8 cellular contexts compared by ENCODE assay signal in the genomic region with DNA sequence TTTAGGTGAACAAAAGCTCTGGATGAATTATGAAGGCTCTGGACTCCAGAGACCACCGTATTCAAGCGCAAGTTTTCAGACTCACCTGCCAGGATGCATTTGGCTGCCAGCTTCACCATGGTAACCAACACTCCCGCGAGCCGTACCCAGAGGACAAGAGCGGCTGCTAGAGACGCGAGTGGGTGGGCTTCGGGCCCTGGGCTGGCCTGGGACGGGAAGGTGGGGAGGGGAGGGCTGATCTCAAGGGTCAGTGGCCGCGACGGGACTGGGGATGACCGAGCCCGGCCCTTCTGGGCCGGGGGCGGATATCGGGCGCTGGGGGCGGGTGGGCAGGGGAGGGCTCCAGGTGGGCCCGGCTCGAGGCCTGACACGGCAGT. TPM values are rescaled to one million over a fixed set of nuclear protein-coding genes. Genes with fewer than 3 reads are reported as not detected.
A peak's percentile ranks its signal among the peaks of the same experiment; 100 is the strongest.
DNase-seq lines count a peak whose midpoint lies in the region; ATAC-seq and TF ChIP-seq lines count a peak whose summit lies in the region.

No MANE protein-coding gene starts in this region.

- H3K4me3 ChIP-seq in GM06990 (replicated peaks; ENCODE audit: low read depth, low read length) (peak overlapping the region; percentile 90), SK-N-MC (peak overlapping the region; percentile 79), breast epithelium (peak overlapping the region; percentile 91 to 98 (median 93))

- H3K4me1 ChIP-seq in breast epithelium, result peaks cover 0 to 6% of the 10 kb centered on the region in 2 donors

- no peak overlapping the region for H3K27ac ChIP-seq in SK-N-MC
- peak overlapping the region; percentile 87 to 94 for H3K27ac ChIP-seq in breast epithelium

- H3K36me3 ChIP-seq in GM06990 (ENCODE audit: control insufficient read depth, insufficient read depth, low read length) (no peaks in the 10 kb centered on the region; the same call in 1 of the 2 replicates), SK-N-MC (ENCODE audit: insufficient read depth, low read length) (no peaks in the 10 kb centered on the region), breast epithelium (no peaks in the 10 kb centered on the region)

- TF ChIP-seq CTCF in GM06990 (IDR thresholded peaks at IDR 0.05; ENCODE audit: insufficient read depth, low read length, poor library complexity, severe bottlenecking) (no peak), breast epithelium (IDR thresholded peaks at IDR 0.05) (no peak)

- intact Hi-C loops in breast epithelium (cut with DNase I; ENCODE audit: low total_unique reads) (no loop called here), left colon (cut with DNase I, micrococcal nuclease) (no loop called here)

- no peaks in the 10 kb centered on the region for H3K27me3 ChIP-seq in GM06990 (replicated peaks; ENCODE audit: control insufficient read depth, insufficient read depth, low read length)
- no peaks in the 10 kb centered on the region for H3K27me3 ChIP-seq in breast epithelium

- DNase-seq in GM06990 (ENCODE audit: extremely low read depth, insufficient read length), result no peak
- no peak for DNase-seq in SK-N-MC (ENCODE audit: low read depth, low spot score)
- DNase-seq in breast epithelium (ENCODE audit: low spot score in 2 of 2), result peak in 1 of 2 donors; percentile 36
- peak; percentile 46 to 56 for DNase-seq in left colon
- DNase-seq in stimulated activated CD4-positive, alpha-beta T cell treated with anti-CD3 and anti-CD28 coated beads, Interleukin-2, amount 100 ng/mL, for 48 hours, result peak; percentile 10 to 22
- DNase-seq in kidney glomerular epithelial cell (lab: John Stamatoyannopoulos, UW), result no peak
- no peak for DNase-seq in NOMO-1 treated with dmso at 0.1 percent for 144 hours (lab: John Stamatoyannopoulos, UW; ENCODE audit: unreplicated experiment)

- TF ChIP-seq POLR2A in breast epithelium (IDR thresholded peaks at IDR 0.05), result no peak

- H3K9me3 ChIP-seq in SK-N-MC (ENCODE audit: low read depth, low read length) (no peaks in the 10 kb centered on the region), breast epithelium (no peaks in the 10 kb centered on the region)

- peak; percentile 5 for ATAC-seq in HG02938 (IDR thresholded peaks at IDR 0.05; ENCODE audit: unreplicated experiment)
- ATAC-seq in left colon, result peak; percentile 13

- H3K9ac ChIP-seq in SK-N-MC (ENCODE audit: insufficient read length), result peak overlapping the region; percentile 59

RNA-seq across cellular contexts. Expression of a gene that starts 0.3 kb away (rescaled TPM):
- 10 to 100 TPM; 19.0 to 23.7 (median 20.6) TPM for total RNA-seq in breast epithelium
- 10 to 100 TPM; 26.5 to 30.1 TPM for total RNA-seq in left colon

RNA-seq across cellular contexts. Expression of a gene that starts 41.3 kb away (rescaled TPM):
- 1 to 10 TPM in 1 of 3 donors, not detected in 2; 1.8 TPM for total RNA-seq in breast epithelium
- total RNA-seq in left colon, result not detected

Comparison
In these comparisons a context has a peak if more than half of its experiments do, and no peak if none do; other contexts are left out.
1. DNase-seq: peak in left colon (2 of 2) and stimulated activated CD4-positive, alpha-beta T cell treated with anti-CD3 and anti-CD28 coated beads, Interleukin-2, amount 100 ng/mL, for 48 hours (2 of 2); none in GM06990 (single experiment), SK-N-MC (single experiment), kidney glomerular epithelial cell (single experiment) and NOMO-1 treated with dmso at 0.1 percent for 144 hours (single experiment).
2. Peak in every context shown above with its lines, with median percentiles within 50 percentile points of each other: H3K4me3 ChIP-seq.